20 cellular contexts compared by ENCODE assay signal in the genomic region with DNA sequence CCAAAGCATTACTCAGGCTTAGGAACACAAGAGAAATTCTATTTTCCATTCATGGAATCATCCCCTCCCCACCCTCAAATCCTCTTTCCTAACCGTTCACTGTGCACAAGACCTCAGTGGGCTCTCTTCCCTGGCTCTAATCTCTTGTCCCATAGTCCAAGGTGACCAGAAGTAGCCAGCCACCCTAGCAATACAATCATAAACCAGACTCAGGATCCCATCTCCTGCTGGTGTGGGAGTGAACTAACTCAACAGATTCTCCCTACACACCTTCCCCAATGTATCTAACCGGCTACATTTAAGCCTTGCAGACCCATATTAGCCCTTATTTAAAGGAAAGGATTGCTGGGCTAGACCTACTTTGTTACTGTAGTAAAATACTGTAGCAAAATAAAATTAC.
"Had no signal": no experiment of that assay in that cellular context is flagged by ENCODE, and none has a peak within 500 bp of the region (broad histone marks: within the 10 kb centered on the region; RNA-seq: fewer than 3 reads in every experiment).

No MANE protein-coding gene starts in this region.

- ATAC-seq: activated T-cell treated with anti-CD3 and anti-CD28 coated beads, Interleukin-2, amount 50 U/mL, for 4 hours had no signal

- H3K9me3 ChIP-seq: MG63, Peyer's patch had no signal

- H3K4me3 ChIP-seq: MG63, Peyer's patch had no signal

- FAIRE-seq: astrocyte had no signal

- DNase-seq: activated CD4-positive, alpha-beta T cell treated with anti-CD3 and anti-CD28 coated beads for 48 hours; activated CD4-positive, alpha-beta T cell treated with anti-CD3 and anti-CD28 coated beads, Interleukin-2, amount 50 U/mL, for 4 hours; activated CD8-positive, alpha-beta memory T cell treated with anti-CD3 and anti-CD28 coated beads for 24 hours; activated gamma-delta T cell; activated naive CD4-positive, alpha-beta T cell treated with anti-CD3 and anti-CD28 coated beads for 36 hours; activated T-cell treated with anti-CD3 and anti-CD28 coated beads, Interleukin-2, amount 50 U/mL, for 4 hours; amygdala; cerebellar nuclear complex; MG63; NCI-H1105 treated with DMSO at 0.1 percent for 48 hours; NCI-H1436 treated with DMSO at 0.1 percent for 48 hours; NCI-H187; NCI-H510A treated with DMSO at 0.1 percent for 48 hours; NCI-H69; Peyer's patch; SHP77 treated with DMSO at 0.1 percent for 48 hours; T-helper 2 cell had no signal

- H3K27me3 ChIP-seq: MG63, Peyer's patch had no signal

- H3K27ac ChIP-seq: KMS-11, Peyer's patch, VCaP had no signal

- H3K4me1 ChIP-seq: Peyer's patch had no signal

- H3K4me2 ChIP-seq: KMS-11 had no signal

- H3K9ac ChIP-seq: KMS-11 had no signal
